ENCODE assay signal across 1 cellular context in the genomic region with DNA sequence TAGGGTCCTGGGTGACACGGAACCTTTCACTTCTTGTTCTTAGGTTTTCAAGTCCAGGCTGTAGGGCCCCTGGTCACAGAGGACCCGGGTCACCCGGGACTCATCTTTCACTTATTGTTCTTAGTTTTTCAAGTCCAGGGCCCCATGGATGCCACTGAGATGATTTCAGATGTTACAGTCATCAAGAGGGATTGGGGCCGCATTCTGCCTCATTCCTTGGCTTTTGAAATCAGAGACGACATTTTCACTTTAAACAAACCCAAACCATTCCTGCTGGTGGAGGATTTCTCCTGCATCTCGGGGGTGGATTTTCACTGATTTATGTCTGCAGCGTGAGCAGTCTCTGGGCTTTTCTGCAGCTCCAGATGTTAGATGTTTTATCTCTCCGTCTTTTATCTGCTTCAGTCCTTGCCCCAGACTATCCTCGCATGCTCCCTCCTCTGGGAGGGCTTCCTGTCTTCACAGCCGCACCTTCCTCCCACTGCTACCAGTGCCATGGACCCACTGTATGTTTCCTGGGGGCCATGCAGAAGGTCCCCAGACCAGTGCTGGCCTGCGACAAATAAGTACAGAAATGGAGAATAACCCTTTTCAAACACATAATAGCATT.
TF ChIP-seq lines count a peak whose summit lies in the region.

No MANE protein-coding gene starts in this region.

TF ChIP-seq in HepG2, 621 proteins besides CTCF, POLR2A, EP300 and RAD21:
- TF ChIP-seq SP5 (CRISPR knock-in tag; IDR thresholded peaks at IDR 0.05; ENCODE audit: borderline replicate concordance, low read depth) (no peak), SCMH1 (CRISPR knock-in tag; IDR thresholded peaks at IDR 0.05; ENCODE audit: borderline replicate concordance) (no peak), SMC3 (IDR thresholded peaks at IDR 0.05; ENCODE audit: low read length) (no peak), KDM5B (CRISPR knock-in tag; IDR thresholded peaks at IDR 0.05; ENCODE audit: borderline replicate concordance) (no peak), CSRNP2 (CRISPR knock-in tag; conservative IDR thresholded peaks at IDR 0.05; ENCODE audit: low read depth) (no peak), SIX1 (CRISPR knock-in tag; IDR thresholded peaks at IDR 0.05; ENCODE audit: borderline replicate concordance) (no peak), ZNF512 (CRISPR knock-in tag; IDR thresholded peaks at IDR 0.05) (no peak), TBL1XR1 (IDR thresholded peaks at IDR 0.05; ENCODE audit: borderline replicate concordance, low read length, partially characterized antibody) (no peak), SIN3A (IDR thresholded peaks at IDR 0.05; ENCODE audit: borderline replicate concordance, low read depth, low read length) (no peak), HIC2 (CRISPR knock-in tag; IDR thresholded peaks at IDR 0.05; ENCODE audit: low read depth) (no peak), RARA (CRISPR knock-in tag; IDR thresholded peaks at IDR 0.05) (no peak), LBX2 (CRISPR knock-in tag; IDR thresholded peaks at IDR 0.05; ENCODE audit: borderline replicate concordance) (no peak), ZC3H4 (CRISPR knock-in tag; IDR thresholded peaks at IDR 0.05; ENCODE audit: borderline replicate concordance) (no peak), NFKBIZ (CRISPR knock-in tag; IDR thresholded peaks at IDR 0.05) (no peak), ZC3H13 (CRISPR knock-in tag; IDR thresholded peaks at IDR 0.05) (no peak), ZNF747 (CRISPR knock-in tag; IDR thresholded peaks at IDR 0.05; ENCODE audit: borderline replicate concordance) (no peak), ZNF407 (CRISPR knock-in tag; IDR thresholded peaks at IDR 0.05; ENCODE audit: not compliant biosample characterization) (no peak), ZNF790 (CRISPR knock-in tag; IDR thresholded peaks at IDR 0.05; ENCODE audit: borderline replicate concordance) (no peak)
- TF ChIP-seq, protein P1, sequence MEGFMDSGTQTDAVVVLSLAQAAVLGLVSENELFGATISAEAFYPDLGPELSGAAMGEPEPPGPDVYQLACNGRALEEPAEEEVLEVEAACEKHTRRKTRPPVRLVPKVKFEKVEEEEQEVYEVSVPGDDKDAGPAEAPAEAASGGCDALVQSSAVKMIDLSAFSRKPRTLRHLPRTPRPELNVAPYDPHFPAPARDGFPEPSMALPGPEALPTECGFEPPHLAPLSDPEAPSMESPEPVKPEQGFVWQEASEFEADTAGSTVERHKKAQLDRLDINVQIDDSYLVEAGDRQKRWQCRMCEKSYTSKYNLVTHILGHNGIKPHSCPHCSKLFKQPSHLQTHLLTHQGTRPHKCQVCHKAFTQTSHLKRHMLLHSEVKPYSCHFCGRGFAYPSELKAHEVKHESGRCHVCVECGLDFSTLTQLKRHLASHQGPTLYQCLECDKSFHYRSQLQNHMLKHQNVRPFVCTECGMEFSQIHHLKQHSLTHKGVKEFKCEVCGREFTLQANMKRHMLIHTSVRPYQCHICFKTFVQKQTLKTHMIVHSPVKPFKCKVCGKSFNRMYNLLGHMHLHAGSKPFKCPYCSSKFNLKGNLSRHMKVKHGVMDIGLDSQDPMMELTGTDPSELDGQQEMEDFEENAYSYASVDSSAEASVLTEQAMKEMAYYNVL (CRISPR knock-in tag; IDR thresholded peaks at IDR 0.05; ENCODE audit: borderline replicate concordance), result no peak
